Comparison of ENCODE assay signal across 8 cellular contexts in the genomic region with DNA sequence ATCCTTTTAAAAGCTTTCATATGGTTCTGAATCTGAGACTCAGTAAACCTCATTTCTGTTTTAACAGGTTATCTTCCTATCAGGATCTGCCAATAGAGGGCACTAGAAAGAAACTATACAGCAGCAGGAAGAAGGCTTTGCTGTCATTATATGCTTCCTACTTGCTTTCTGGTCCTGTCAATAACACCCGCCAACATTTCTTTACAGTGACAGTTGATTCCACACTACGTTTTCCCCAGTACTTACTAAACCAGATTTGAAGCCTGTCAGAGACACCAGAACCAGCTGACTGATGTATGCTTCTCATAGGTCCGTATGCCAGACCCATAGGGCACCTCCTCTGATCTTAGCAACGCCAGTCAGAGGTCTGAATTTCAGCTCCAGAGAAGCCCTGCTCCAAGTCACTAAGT.
DNase-seq lines count a peak whose midpoint lies in the region; ATAC-seq, FAIRE-seq and TF ChIP-seq lines count a peak whose summit lies in the region.

No MANE protein-coding gene starts in this region.

- H3K9me3 ChIP-seq in CD8-positive, alpha-beta T cell (ENCODE audit: low read length) = no peaks in the 10 kb centered on the region
- H3K9me3 ChIP-seq in body of pancreas (no peaks in the 10 kb centered on the region), kidney (ENCODE audit: control insufficient read depth in 1 of 2, low read length in 2 of 2) (no peaks in the 10 kb centered on the region), suprapubic skin (no peaks in the 10 kb centered on the region), MG63 (no peaks in the 10 kb centered on the region)

- no peaks in the 10 kb centered on the region for H3K4me1 ChIP-seq in CD8-positive, alpha-beta T cell (ENCODE audit: insufficient read depth, low read length)
- H3K4me1 ChIP-seq in body of pancreas = peaks cover 8% of the 10 kb centered on the region
- H3K4me1 ChIP-seq in kidney (ENCODE audit: control insufficient read depth in 1 of 2, insufficient read depth in 1 of 2, low read depth in 1 of 2, low read length in 2 of 2) = no peaks in the 10 kb centered on the region
- peaks cover 3% of the 10 kb centered on the region for H3K4me1 ChIP-seq in suprapubic skin

- POLR2A ChIA-PET in CD8-positive, alpha-beta T cell (lab: Charles Lee) = no interaction called here

- no peaks in the 10 kb centered on the region for H3K27me3 ChIP-seq in CD8-positive, alpha-beta T cell (ENCODE audit: insufficient read depth, low read length)
- no peaks in the 10 kb centered on the region for H3K27me3 ChIP-seq in body of pancreas
- no peaks in the 10 kb centered on the region for H3K27me3 ChIP-seq in suprapubic skin
- no peaks in the 10 kb centered on the region for H3K27me3 ChIP-seq in MG63

- CTCF ChIA-PET in CD8-positive, alpha-beta T cell (lab: Charles Lee) = no interaction called here

- WGBS in body of pancreas, 2 donors = 12 to 15% methylated on average over 4 of the region's 4 CpGs
- 3% methylated on average over 4 of the region's 4 CpGs for WGBS in suprapubic skin

- intact Hi-C loops in CD8-positive, alpha-beta T cell (cut with DNase I, micrococcal nuclease) = no loop called here
- intact Hi-C loops in body of pancreas (cut with DNase I) (no loop called here), kidney (cut with DNase I) (no loop called here)

- H3K36me3 Mint-ChIP-seq in CD8-positive, alpha-beta T cell = no peaks in the 10 kb centered on the region

- no peaks in the 10 kb centered on the region for H3K4me1 Mint-ChIP-seq in CD8-positive, alpha-beta T cell (ENCODE audit: low read depth)

- no peak overlapping the region for H3K4me3 ChIP-seq in CD8-positive, alpha-beta T cell (ENCODE audit: low read depth, low read length)
- no peak overlapping the region for H3K4me3 ChIP-seq in body of pancreas
- H3K4me3 ChIP-seq in kidney (ENCODE audit: low read length in 2 of 2) = peak overlapping the region; percentile 52 to 56
- peak overlapping the region; percentile 28 for H3K4me3 ChIP-seq in suprapubic skin
- H3K4me3 ChIP-seq in MG63 = no peak overlapping the region

- no peak for ATAC-seq in CD8-positive, alpha-beta T cell
- ATAC-seq in GM19043 (IDR thresholded peaks at IDR 0.05; ENCODE audit: low read depth, unreplicated experiment) (peak; percentile 89), HG03342 (IDR thresholded peaks at IDR 0.05; ENCODE audit: unreplicated experiment) (peak; percentile 93), body of pancreas (peak; percentile 78)

- TF ChIP-seq POLR2A in body of pancreas (IDR thresholded peaks at IDR 0.05) = no peak
- TF ChIP-seq POLR2A in suprapubic skin (IDR thresholded peaks at IDR 0.05) = no peak

- H3K27ac Mint-ChIP-seq in CD8-positive, alpha-beta T cell = no peak overlapping the region

- DNase-seq in CD8-positive, alpha-beta T cell = no peak
- DNase-seq in NCI-H524 (lab: John Stamatoyannopoulos, UW) (peak; percentile 14 to 59), body of pancreas (peak in 1 of 4 donors; percentile 14), kidney (no peak), suprapubic skin (ENCODE audit: low spot score in 2 of 2) (no peak), MG63 (no peak)

- H3K9me3 Mint-ChIP-seq in CD8-positive, alpha-beta T cell = no peaks in the 10 kb centered on the region

- no peaks in the 10 kb centered on the region for H3K27me3 Mint-ChIP-seq in CD8-positive, alpha-beta T cell (ENCODE audit: low read depth)

- H3K9ac ChIP-seq in kidney (ENCODE audit: low read length in 2 of 2) = no peak overlapping the region

- peak; percentile 15 for FAIRE-seq in kidney (lab: Jason Lieb, UNC)

- no peak overlapping the region for H3K27ac ChIP-seq in CD8-positive, alpha-beta T cell (ENCODE audit: low read depth, low read length)
- H3K27ac ChIP-seq in body of pancreas (no peak overlapping the region), kidney (ENCODE audit: low read depth in 2 of 2, low read length in 2 of 2) (no peak overlapping the region), suprapubic skin (no peak overlapping the region)

- no peaks in the 10 kb centered on the region for H3K36me3 ChIP-seq in CD8-positive, alpha-beta T cell (ENCODE audit: insufficient read depth, low read length)
- H3K36me3 ChIP-seq in body of pancreas (replicated peaks in 1 of 2; ENCODE audit: insufficient read depth in 1 of 2, low read depth in 2 of 2) = no peaks in the 10 kb centered on the region
- no peaks in the 10 kb centered on the region for H3K36me3 ChIP-seq in kidney (ENCODE audit: control insufficient read depth in 1 of 2, insufficient read depth in 2 of 2, low read length in 2 of 2)
- no peaks in the 10 kb centered on the region for H3K36me3 ChIP-seq in suprapubic skin
- H3K36me3 ChIP-seq in MG63 = no peaks in the 10 kb centered on the region

- H3K4me3 Mint-ChIP-seq in CD8-positive, alpha-beta T cell = peak overlapping the region; percentile 27

- TF ChIP-seq EP300 in suprapubic skin (IDR thresholded peaks at IDR 0.05) = no peak

- no peak for TF ChIP-seq CTCF in CD8-positive, alpha-beta T cell (IDR thresholded peaks at IDR 0.05)
- peak in 6 of 7 experiments; percentile 48 to 53 (median 52) for TF ChIP-seq CTCF in body of pancreas (IDR thresholded peaks at IDR 0.05)
- TF ChIP-seq CTCF in kidney (IDR thresholded peaks at IDR 0.05; ENCODE audit: borderline replicate concordance, extremely low read depth, insufficient read depth) = peak; percentile 33
- peak in 1 of 2 donors; percentile 38 for TF ChIP-seq CTCF in suprapubic skin (IDR thresholded peaks at IDR 0.05)

Comparison
In these comparisons a context has a peak if more than half of its experiments do, and no peak if none do; other contexts are left out.
1. DNase-seq: peak in NCI-H524 (2 of 2); none in CD8-positive, alpha-beta T cell (0 of 7), kidney (single experiment), suprapubic skin (0 of 2) and MG63 (single experiment).
2. H3K4me3 ChIP-seq: peak in kidney (2 of 2) and suprapubic skin (single experiment); none in CD8-positive, alpha-beta T cell (single experiment), body of pancreas (0 of 2) and MG63 (single experiment).